In the genomic region with DNA sequence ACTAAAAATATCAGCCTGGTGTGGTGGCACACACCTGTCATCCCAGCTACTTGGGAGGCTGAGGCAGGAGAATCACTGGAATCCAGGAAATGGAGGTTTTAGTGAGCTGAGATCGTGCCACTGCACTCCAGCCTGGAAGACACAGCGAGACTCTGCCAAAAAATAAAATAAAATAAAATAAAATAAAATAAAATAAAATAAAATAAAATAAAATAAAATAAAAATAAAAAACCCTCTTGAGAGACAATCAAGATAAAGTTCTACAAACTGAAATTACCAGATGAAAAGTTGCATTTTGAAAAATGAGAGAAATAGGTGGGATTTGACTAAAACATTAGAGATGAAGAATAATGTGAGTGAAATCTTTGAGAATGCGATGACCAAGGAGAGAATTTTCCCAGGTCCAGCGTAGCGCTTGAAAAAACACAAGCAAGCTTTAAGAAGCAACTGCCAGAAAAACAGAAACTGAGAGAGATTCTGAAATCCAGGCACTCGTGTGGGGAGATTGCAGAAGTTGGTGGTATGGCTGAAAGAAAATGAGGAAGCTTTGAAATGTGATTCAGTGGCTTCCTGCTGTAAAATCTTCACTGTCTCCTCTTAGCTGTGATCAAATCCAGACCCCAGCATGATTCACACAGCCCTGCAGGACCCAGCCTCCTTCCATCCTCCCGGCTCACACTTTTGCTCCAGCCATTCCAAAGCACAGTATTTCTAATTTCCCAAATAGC, we compare ENCODE assay signal across 13 cellular contexts. TPM values are rescaled to one million over a fixed set of nuclear protein-coding genes. Genes with fewer than 3 reads are reported as not detected.
DNase-seq lines count a peak whose midpoint lies in the region; ATAC-seq and TF ChIP-seq lines count a peak whose summit lies in the region.
"Had no signal": no experiment of that assay in that cellular context is flagged by ENCODE, and none has a peak within 500 bp of the region (broad histone marks: within the 10 kb centered on the region; RNA-seq: fewer than 3 reads in every experiment).

No MANE protein-coding gene starts in this region.

- H3K27me3 ChIP-seq in CD4-positive, CD25-positive, alpha-beta regulatory T cell (ENCODE audit: control insufficient read depth, insufficient read depth, low read length): peaks cover 8% of the 10 kb centered on the region
- H3K27me3 ChIP-seq in MM.1S (replicated peaks; ENCODE audit: insufficient read depth, low read length): peaks cover 86% of the 10 kb centered on the region
- H3K27me3 ChIP-seq in dorsolateral prefrontal cortex: peaks cover 0 to 25% (median 0%) of the 10 kb centered on the region in 45 donors

- H3F3A ChIP-seq in MM.1S (ENCODE audit: insufficient read depth, low read length): peaks cover 7% of the 10 kb centered on the region; the same call in 1 of the 2 replicates

- H3K36me3 Mint-ChIP-seq in CD4-positive, CD25-positive, alpha-beta regulatory T cell: no peaks in the 10 kb centered on the region
- no peaks in the 10 kb centered on the region for H3K36me3 Mint-ChIP-seq in nephron progenitor cell (ENCODE audit: low read depth)
- H3K36me3 Mint-ChIP-seq: stimulated activated effector memory CD8-positive, alpha-beta T cell treated with anti-CD3 and anti-CD28 coated beads, Interleukin-12 subunit alpha, Interleukin-12 subunit beta, amount 100 ng/mL, for 72 hours had no signal

- H3K27me3 Mint-ChIP-seq in CD4-positive, CD25-positive, alpha-beta regulatory T cell: peaks cover 31% of the 10 kb centered on the region
- H3K27me3 Mint-ChIP-seq in nephron progenitor cell (ENCODE audit: low read depth, poor library complexity): peaks cover 30% of the 10 kb centered on the region

- H3K36me3 ChIP-seq in CD4-positive, CD25-positive, alpha-beta regulatory T cell (ENCODE audit: control insufficient read depth, insufficient read depth, low read length): no peaks in the 10 kb centered on the region
- no peaks in the 10 kb centered on the region for H3K36me3 ChIP-seq in MM.1S (replicated peaks; ENCODE audit: insufficient read depth, low read length)

- peaks cover 0 to 9% (median 0%) of the 10 kb centered on the region in 7 donors for H3K9me3 Mint-ChIP-seq in CD4-positive, CD25-positive, alpha-beta regulatory T cell
- peaks cover 14% of the 10 kb centered on the region for H3K9me3 Mint-ChIP-seq in nephron progenitor cell
- H3K9me3 Mint-ChIP-seq: stimulated activated effector memory CD8-positive, alpha-beta T cell treated with anti-CD3 and anti-CD28 coated beads, Interleukin-12 subunit alpha, Interleukin-12 subunit beta, amount 100 ng/mL, for 72 hours had no signal

- peak; percentile 24 to 50 for ATAC-seq in CD4-positive, CD25-positive, alpha-beta regulatory T cell (ENCODE audit: low read depth in 2 of 2)
- no peak for ATAC-seq in GM21526 (IDR thresholded peaks at IDR 0.05; ENCODE audit: low FRiP score, unreplicated experiment)
- no peak for ATAC-seq in GM18519 (IDR thresholded peaks at IDR 0.05; ENCODE audit: low FRiP score, unreplicated experiment)
- ATAC-seq: stimulated activated effector memory CD8-positive, alpha-beta T cell treated with anti-CD3 and anti-CD28 coated beads, Interleukin-12 subunit alpha, Interleukin-12 subunit beta, amount 100 ng/mL, for 72 hours had no signal

- peaks cover 1 to 3% of the 10 kb centered on the region in 2 experiments for H3K9me3 ChIP-seq in CD4-positive, CD25-positive, alpha-beta regulatory T cell (ENCODE audit: control insufficient read depth in 2 of 2, low read length in 2 of 2)
- H3K9me3 ChIP-seq in MM.1S (replicated peaks; ENCODE audit: insufficient read depth, low read length): no peaks in the 10 kb centered on the region

- no peak overlapping the region for H2AFZ ChIP-seq in MM.1S (ENCODE audit: low read length)

- no peak for DNase-seq in CD4-positive, CD25-positive, alpha-beta regulatory T cell
- DNase-seq in MM.1S: no peak
- peak; percentile 86 for DNase-seq in amniotic epithelial cell (ENCODE audit: low read depth)
- DNase-seq in nephron progenitor cell: no peak
- DNase-seq in UCSD-AML1 (lab: John Stamatoyannopoulos, UW; ENCODE audit: unreplicated experiment): no peak
- no peak for DNase-seq in dorsolateral prefrontal cortex
- DNase-seq: activated CD4-positive, alpha-beta T cell treated with anti-CD3 and anti-CD28 coated beads, Interleukin-2, amount 50 U/mL, for 48 hours; NCI-H69 had no signal

- no peaks in the 10 kb centered on the region for H3K4me1 ChIP-seq in CD4-positive, CD25-positive, alpha-beta regulatory T cell (ENCODE audit: control insufficient read depth, insufficient read depth, low read length, poor library complexity, severe bottlenecking)
- H3K4me1 ChIP-seq in MM.1S (ENCODE audit: low read length): 0 out of 2 replicates have a peak, but pooled peaks cover 3% of the 10 kb centered on the region

- TF ChIP-seq CTCF in MM.1S (IDR thresholded peaks at IDR 0.05; ENCODE audit: low read length) (no peak), nephron progenitor cell (IDR thresholded peaks at IDR 0.05) (no peak), dorsolateral prefrontal cortex (IDR thresholded peaks at IDR 0.05 in 54 of 56, conservative IDR thresholded peaks at IDR 0.05 in 2 of 56; ENCODE audit: low read depth in 1 of 56, partially characterized antibody in 56 of 56) (no peak)

- H3K4me1 Mint-ChIP-seq in CD4-positive, CD25-positive, alpha-beta regulatory T cell: peaks cover 0 to 5% (median 0%) of the 10 kb centered on the region in 4 donors
- peaks cover 65% of the 10 kb centered on the region for H3K4me1 Mint-ChIP-seq in nephron progenitor cell

- intact Hi-C loops in dorsolateral prefrontal cortex (cut with DNase I): no loop called here

- no peak overlapping the region for H3K9ac ChIP-seq in MM.1S (ENCODE audit: low read length)

- H3K9me2 ChIP-seq in MM.1S (replicated peaks; ENCODE audit: insufficient read depth, low read length): no peaks in the 10 kb centered on the region

- H3K79me2 ChIP-seq in MM.1S (ENCODE audit: low read length): no peaks in the 10 kb centered on the region

- no peak overlapping the region for H3K27ac ChIP-seq in CD4-positive, CD25-positive, alpha-beta regulatory T cell (ENCODE audit: insufficient read depth, low read length, poor library complexity, severe bottlenecking)
- H3K27ac ChIP-seq in MM.1S (ENCODE audit: low read length) (no peak overlapping the region), dorsolateral prefrontal cortex (peak overlapping the region in 14 of 59 donors; percentile 2 to 64 (median 36))

- H3K4me3 Mint-ChIP-seq in CD4-positive, CD25-positive, alpha-beta regulatory T cell: no peak overlapping the region
- peak overlapping the region; percentile 24 for H3K4me3 Mint-ChIP-seq in nephron progenitor cell
- H3K4me3 Mint-ChIP-seq: stimulated activated effector memory CD8-positive, alpha-beta T cell treated with anti-CD3 and anti-CD28 coated beads, Interleukin-12 subunit alpha, Interleukin-12 subunit beta, amount 100 ng/mL, for 72 hours had no signal

- peak overlapping the region; percentile 39; the same call in 1 of the 2 replicates for H3K4me2 ChIP-seq in MM.1S (ENCODE audit: low read depth, low read length)

- H3K4me3 ChIP-seq in CD4-positive, CD25-positive, alpha-beta regulatory T cell (ENCODE audit: low read depth, low read length): no peak overlapping the region
- H3K4me3 ChIP-seq in MM.1S (ENCODE audit: low read length): peak overlapping the region; percentile 12; the same call in 1 of the 2 replicates
- peak overlapping the region in 10 of 59 donors; percentile 0 to 28 (median 12) for H3K4me3 ChIP-seq in dorsolateral prefrontal cortex

- no peaks in the 10 kb centered on the region for H4K20me1 ChIP-seq in MM.1S (ENCODE audit: insufficient read depth, low read length)

- H3K27ac Mint-ChIP-seq in CD4-positive, CD25-positive, alpha-beta regulatory T cell: peak overlapping the region in 1 of 3 donors; percentile 5
- peak overlapping the region; percentile 88 for H3K27ac Mint-ChIP-seq in nephron progenitor cell
- H3K27ac Mint-ChIP-seq: stimulated activated effector memory CD8-positive, alpha-beta T cell treated with anti-CD3 and anti-CD28 coated beads, Interleukin-12 subunit alpha, Interleukin-12 subunit beta, amount 100 ng/mL, for 72 hours had no signal

RNA-seq across cellular contexts. Expression of a gene that starts 8.1 kb away (rescaled TPM):
- total RNA-seq in CD4-positive, CD25-positive, alpha-beta regulatory T cell: not detected
- under 1 TPM in 2 of 4 donors, not detected in 2; 0.06 to 0.08 TPM for polyA plus RNA-seq in CD4-positive, CD25-positive, alpha-beta regulatory T cell
- 1 to 10 TPM in 3 of 120 experiments, under 1 TPM in 76, not detected in 41; 0.10 to 3.6 (median 0.27) TPM for total RNA-seq in dorsolateral prefrontal cortex
- total RNA-seq: bronchial epithelial cell, renal cortical epithelial cell had no signal

RNA-seq across cellular contexts. Expression of a gene that starts 39.5 kb away (rescaled TPM):
- not detected for total RNA-seq in CD4-positive, CD25-positive, alpha-beta regulatory T cell
- polyA plus RNA-seq in CD4-positive, CD25-positive, alpha-beta regulatory T cell: not detected
- total RNA-seq in dorsolateral prefrontal cortex: not detected
- total RNA-seq: bronchial epithelial cell, renal cortical epithelial cell had no signal

Comparison
In these comparisons a context has a peak if more than half of its experiments do, and no peak if none do; other contexts are left out.
1. ATAC-seq: peak in CD4-positive, CD25-positive, alpha-beta regulatory T cell (2 of 2); none in GM21526 (single experiment) and GM18519 (single experiment).